ENCODE assay signal across 2 cellular contexts in genomic region chr17:63629627-63630026, GRCh38.
A peak's percentile ranks its signal among the peaks of the same experiment; 100 is the strongest.
TF ChIP-seq lines count a peak whose summit lies in the region.

No MANE protein-coding gene starts in this region.

TF ChIP-seq in liver, 16 proteins besides CTCF, POLR2A, EP300 and RAD21:
- TF ChIP-seq HNF4A (conservative IDR thresholded peaks at IDR 0.05) = peak in 1 of 2 donors; percentile 10
- peak; percentile 48 for TF ChIP-seq MAX (IDR thresholded peaks at IDR 0.05)
- TF ChIP-seq REST (IDR thresholded peaks at IDR 0.05) = no peak
- TF ChIP-seq SP1 (IDR thresholded peaks at IDR 0.05) = peak; percentile 17

TF ChIP-seq in HepG2, 621 proteins besides CTCF, POLR2A, EP300 and RAD21:
- no peak for TF ChIP-seq ZNF260 (CRISPR knock-in tag; IDR thresholded peaks at IDR 0.05; ENCODE audit: borderline replicate concordance, low read depth)
- no peak for TF ChIP-seq MIER3 (CRISPR knock-in tag; IDR thresholded peaks at IDR 0.05; ENCODE audit: borderline replicate concordance)
- no peak for TF ChIP-seq CHCHD3 (CRISPR knock-in tag; IDR thresholded peaks at IDR 0.05)
- TF ChIP-seq HDAC1 (CRISPR knock-in tag; IDR thresholded peaks at IDR 0.05) = no peak
- TF ChIP-seq ZSCAN20 (CRISPR knock-in tag; IDR thresholded peaks at IDR 0.05; ENCODE audit: borderline replicate concordance) = no peak
- TF ChIP-seq KAT7 (CRISPR knock-in tag; IDR thresholded peaks at IDR 0.05; ENCODE audit: borderline replicate concordance) = no peak
TF ChIP-seq in HepG2: peak in this region for 0.
